ENCODE assay signal across 18 cellular contexts in genomic region chr6:38065734-38066133, GRCh38.
"Had no signal": no experiment of that assay in that cellular context is flagged by ENCODE, and none has a peak within 500 bp of the region (broad histone marks: within the 10 kb centered on the region; RNA-seq: fewer than 3 reads in every experiment).

No MANE protein-coding gene starts in this region.

- H3K27ac Mint-ChIP-seq: activated CD4-positive, alpha-beta memory T cell treated with anti-CD3 and anti-CD28 coated beads for 36 hours; activated T-helper 2 cell treated with anti-CD3 and anti-CD28 coated beads, Interferon-gamma antibody, Interleukin-2, Interleukin-4, amounts not matched to agents 10 μg/mL and 5 μg/mL and 100 μg/mL, durations not matched to agents 14 hours and 24 hours and 36 hours; brain; neural progenitor cell; T-helper 17 cell; WTC11 had no signal

- FAIRE-seq: kidney had no signal

- H3K4me3 Mint-ChIP-seq: activated CD4-positive, alpha-beta memory T cell treated with anti-CD3 and anti-CD28 coated beads for 36 hours; brain; neural progenitor cell; T-helper 17 cell; WTC11 had no signal

- H3K36me3 ChIP-seq: colonic mucosa, neural progenitor cell, prostate gland had no signal

- H3K27ac ChIP-seq: colonic mucosa, neural progenitor cell, prostate gland, thyroid gland had no signal

- H3K4me3 ChIP-seq: colonic mucosa, neural progenitor cell, prostate gland, thyroid gland had no signal

- H3K4me1 Mint-ChIP-seq: neural progenitor cell had no signal

- DNase-seq: activated CD4-positive, alpha-beta memory T cell treated with anti-CD3 and anti-CD28 coated beads for 36 hours; activated CD4-positive, alpha-beta T cell treated with anti-CD3 and anti-CD28 coated beads for 4 hours; activated naive CD4-positive, alpha-beta T cell treated with Interleukin-2 at 50 U/mL for 16 hours; colonic mucosa; erythroblast; foreskin melanocyte; kidney; midbrain; right cardiac atrium; stimulated activated CD4-positive, alpha-beta T cell treated with anti-CD3 and anti-CD28 coated beads, Interleukin-2, amount 100 ng/mL, for 48 hours; T-helper 17 cell; thyroid gland had no signal

- H3K27me3 Mint-ChIP-seq: activated CD4-positive, alpha-beta memory T cell treated with anti-CD3 and anti-CD28 coated beads for 36 hours; T-helper 17 cell had no signal

- H3K9me3 Mint-ChIP-seq: activated CD4-positive, alpha-beta memory T cell treated with anti-CD3 and anti-CD28 coated beads for 36 hours; activated T-helper 2 cell treated with anti-CD3 and anti-CD28 coated beads, Interferon-gamma antibody, Interleukin-2, Interleukin-4, amounts not matched to agents 10 μg/mL and 5 μg/mL and 100 μg/mL, durations not matched to agents 14 hours and 24 hours and 36 hours; brain; neural progenitor cell; WTC11 had no signal

- H3K4me1 ChIP-seq: colonic mucosa, neural progenitor cell, prostate gland had no signal

- ATAC-seq: left lobe of liver, right cardiac atrium, T-helper 17 cell, WTC11 had no signal

- H3K9me3 ChIP-seq: colonic mucosa, prostate gland, thyroid gland had no signal

- H3K27me3 ChIP-seq: colonic mucosa, neural progenitor cell, thyroid gland had no signal
